Comparison of ENCODE assay signal across 10 cellular contexts in the genomic region with DNA sequence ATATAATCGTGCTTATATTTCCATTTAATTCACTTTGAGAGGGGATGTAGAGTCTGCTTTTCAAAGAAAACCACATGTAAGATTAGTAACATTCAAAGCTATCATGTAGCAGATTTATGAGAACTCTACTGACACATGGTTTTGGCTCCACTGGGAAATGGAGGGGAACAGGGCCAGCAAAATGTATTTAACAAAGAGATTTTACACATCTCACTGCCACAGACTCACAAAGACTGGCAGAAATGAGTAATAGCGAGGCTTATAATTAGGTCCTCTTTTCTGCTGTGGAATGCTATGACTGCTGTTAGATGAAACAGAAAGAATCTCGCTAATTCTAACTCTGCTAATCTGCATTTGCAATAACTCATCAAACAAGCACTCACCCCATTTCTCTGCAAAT. TPM values are rescaled to one million over a fixed set of nuclear protein-coding genes. Genes with fewer than 3 reads are reported as not detected.
DNase-seq lines count a peak whose midpoint lies in the region; ATAC-seq and TF ChIP-seq lines count a peak whose summit lies in the region.
"Had no signal": no experiment of that assay in that cellular context is flagged by ENCODE, and none has a peak within 500 bp of the region (broad histone marks: within the 10 kb centered on the region; RNA-seq: fewer than 3 reads in every experiment).

No MANE protein-coding gene starts in this region.

- CTCF ChIA-PET in activated CD4-positive, alpha-beta T cell treated with anti-CD3 and anti-CD28 coated beads, Interleukin-2, amount 10 ng/mL, durations not matched to agents 7 days and 5 days (lab: Charles Lee), result no interaction called here

- H3K27me3 Mint-ChIP-seq in activated CD4-positive, alpha-beta T cell treated with anti-CD3 and anti-CD28 coated beads, Interleukin-2, amount 10 ng/mL, durations not matched to agents 7 days and 5 days, result no peaks in the 10 kb centered on the region

- peak overlapping the region; percentile 27 for H3K4me2 ChIP-seq in hepatocyte

- no peak overlapping the region for H3K27ac ChIP-seq in hepatocyte
- H3K27ac ChIP-seq: parathyroid adenoma had no signal

- H3K27ac Mint-ChIP-seq in activated CD4-positive, alpha-beta T cell treated with anti-CD3 and anti-CD28 coated beads, Interleukin-2, amount 10 ng/mL, durations not matched to agents 7 days and 5 days, result no peak overlapping the region

- H3K4me1 ChIP-seq in hepatocyte (ENCODE audit: insufficient read depth), result peaks cover 22% of the 10 kb centered on the region

- no peak overlapping the region for H2AFZ ChIP-seq in hepatocyte
- H2AFZ ChIP-seq: parathyroid adenoma had no signal

- H3K9me3 Mint-ChIP-seq in activated CD4-positive, alpha-beta T cell treated with anti-CD3 and anti-CD28 coated beads, Interleukin-2, amount 10 ng/mL, durations not matched to agents 7 days and 5 days, result peaks cover 3% of the 10 kb centered on the region

- no peak for TF ChIP-seq CTCF in hepatocyte (IDR thresholded peaks at IDR 0.05; ENCODE audit: poor library complexity)

- H3K9me3 ChIP-seq in MG63 (no peaks in the 10 kb centered on the region), hepatocyte (ENCODE audit: low read depth) (no peaks in the 10 kb centered on the region)
- H3K9me3 ChIP-seq: adrenal gland had no signal

- H3K27me3 ChIP-seq in MG63, result no peaks in the 10 kb centered on the region
- no peaks in the 10 kb centered on the region for H3K27me3 ChIP-seq in hepatocyte
- H3K27me3 ChIP-seq: adrenal gland had no signal

- H3K79me2 ChIP-seq in hepatocyte, result peaks cover 86% of the 10 kb centered on the region

- DNase-seq in Daoy (ENCODE audit: low read depth) (peak; percentile 17), MG63 (peak; percentile 73), hepatocyte (ENCODE audit: low spot score) (no peak), NCI-H226 (no peak), NCI-H2029 (lab: John Stamatoyannopoulos, UW) (no peak)
- DNase-seq in activated CD4-positive, alpha-beta T cell treated with anti-CD3 and anti-CD28 coated beads, Interleukin-2, amount 10 ng/mL, durations not matched to agents 7 days and 5 days, result no peak

- no peaks in the 10 kb centered on the region for H3K9me2 ChIP-seq in hepatocyte (replicated peaks; ENCODE audit: insufficient read depth)

- peaks cover 43% of the 10 kb centered on the region for H3K36me3 Mint-ChIP-seq in activated CD4-positive, alpha-beta T cell treated with anti-CD3 and anti-CD28 coated beads, Interleukin-2, amount 10 ng/mL, durations not matched to agents 7 days and 5 days (ENCODE audit: low read depth)

- POLR2A ChIA-PET in activated CD4-positive, alpha-beta T cell treated with anti-CD3 and anti-CD28 coated beads, Interleukin-2, amount 10 ng/mL, durations not matched to agents 7 days and 5 days (lab: Charles Lee), result no interaction called here

- peaks cover 50% of the 10 kb centered on the region for H3K4me1 Mint-ChIP-seq in activated CD4-positive, alpha-beta T cell treated with anti-CD3 and anti-CD28 coated beads, Interleukin-2, amount 10 ng/mL, durations not matched to agents 7 days and 5 days

- H3K36me3 ChIP-seq in MG63 (peaks cover 44% of the 10 kb centered on the region), hepatocyte (replicated peaks; ENCODE audit: insufficient read depth, low read depth) (no peaks in the 10 kb centered on the region)
- H3K36me3 ChIP-seq: adrenal gland had no signal

- peaks cover 69% of the 10 kb centered on the region for H4K20me1 ChIP-seq in hepatocyte (ENCODE audit: insufficient read depth, poor library complexity, severe bottlenecking)

- H3K4me3 ChIP-seq in MG63 (no peak overlapping the region), hepatocyte (no peak overlapping the region)
- H3K4me3 ChIP-seq: adrenal gland had no signal

- 66% methylated on average over 3 of the region's 3 CpGs for WGBS in hepatocyte (ENCODE audit: low lambda C conversion rate, missing lambda C conversion rate)

- ATAC-seq in GM19463 (IDR thresholded peaks at IDR 0.05; ENCODE audit: unreplicated experiment), result peak; percentile 34
- ATAC-seq in HG02763 (IDR thresholded peaks at IDR 0.05; ENCODE audit: unreplicated experiment), result no peak

- no peak overlapping the region for H3K4me3 Mint-ChIP-seq in activated CD4-positive, alpha-beta T cell treated with anti-CD3 and anti-CD28 coated beads, Interleukin-2, amount 10 ng/mL, durations not matched to agents 7 days and 5 days

RNA-seq across cellular contexts. Expression of a gene that starts 4.5 kb away (rescaled TPM):
- 19.1 and 19.9 TPM in 2 replicates for total RNA-seq in Daoy (2014; rRNA removed; shearing (Covaris generic))
- total RNA-seq in MG63 (2014; rRNA removed; shearing (Covaris generic); ENCODE audit: low replicate concordance), result 20.1 and 26.4 TPM in 2 replicates
- total RNA-seq in hepatocyte, result 69.1 and 74.8 TPM in 2 replicates
- 193 and 196 TPM in 2 replicates for polyA plus RNA-seq in hepatocyte
- total RNA-seq in activated CD4-positive, alpha-beta T cell treated with anti-CD3 and anti-CD28 coated beads, Interleukin-2, amount 10 ng/mL, durations not matched to agents 7 days and 5 days, result 10 to 100 TPM; 60.5 to 64.8 TPM

Comparison
In these comparisons a context has a peak if more than half of its experiments do, and no peak if none do; other contexts are left out.
1. DNase-seq: peak in Daoy (single experiment) and MG63 (single experiment); none in hepatocyte (single experiment), NCI-H226 (single experiment), activated CD4-positive, alpha-beta T cell treated with anti-CD3 and anti-CD28 coated beads, Interleukin-2, amount 10 ng/mL, durations not matched to agents 7 days and 5 days (single experiment) and NCI-H2029 (single experiment).